Comparison of ENCODE assay signal across 17 cellular contexts in the genomic region with DNA sequence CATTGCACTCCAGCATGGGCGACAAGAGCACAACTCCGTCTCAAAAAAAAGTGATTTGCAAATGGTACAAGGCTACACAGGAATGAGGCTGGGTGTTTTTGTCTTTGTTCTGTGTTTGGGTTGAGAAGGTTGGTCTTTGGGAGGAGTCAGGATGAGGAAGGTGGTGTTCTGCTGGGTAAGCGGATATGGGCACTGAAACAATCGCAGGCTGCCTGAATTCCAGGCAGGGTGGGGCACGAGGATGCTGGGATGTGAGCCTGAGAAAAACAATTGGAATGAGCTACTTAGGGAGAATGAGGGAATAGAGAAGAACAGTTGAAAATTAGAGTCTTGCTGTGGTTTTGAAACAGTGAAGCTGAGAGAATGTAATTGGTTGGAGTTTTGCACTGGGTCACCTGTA. TPM values are rescaled to one million over a fixed set of nuclear protein-coding genes. Genes with fewer than 3 reads are reported as not detected.
DNase-seq lines count a peak whose midpoint lies in the region; ATAC-seq, FAIRE-seq and TF ChIP-seq lines count a peak whose summit lies in the region.
"Had no signal": no experiment of that assay in that cellular context is flagged by ENCODE, and none has a peak within 500 bp of the region (broad histone marks: within the 10 kb centered on the region; RNA-seq: fewer than 3 reads in every experiment).

No MANE protein-coding gene starts in this region.

- BruUV-seq in MCF 10A (replicated peaks; lab: Mats Ljungman, UMichigan) (no TSS peak), mammary epithelial cell (replicated peaks; lab: Mats Ljungman, UMichigan) (no TSS peak)

- no peaks in the 10 kb centered on the region for H3K79me1 ChIP-seq in H1 (ENCODE audit: low read depth, low read length)

- no peak for FAIRE-seq in H1 (lab: Jason Lieb, UNC)
- FAIRE-seq: A204.1 had no signal

- H2AFZ ChIP-seq in mammary epithelial cell (ENCODE audit: low read depth, low read length) (no peak overlapping the region), H1 (ENCODE audit: low read length) (no peak overlapping the region), osteoblast (ENCODE audit: low read length) (no peak overlapping the region)
- H2AFZ ChIP-seq: PC-9 had no signal

- POLR2A ChIA-PET in MCF 10A (lab: Yijun Ruan, JAX) (interaction anchor here (1.4 to 5.8 kb wide), 2 partner anchors 8 to 53 kb away, joined by 3 to 27 read pairs; no protein-coding TSS in a partner anchor), H1 (lab: Charles Lee; ENCODE audit: partially characterized antibody) (interaction anchor here (0.7 to 1.7 kb wide), 4 partner anchors 10 to 37 kb away, joined by 3 to 5 read pairs (median 4); no protein-coding TSS in a partner anchor)

- 67% methylated on average over 3 of the region's 5 CpGs for WGBS in mammary epithelial cell (ENCODE audit: low coverage, missing lambda C conversion rate)
- WGBS in H1 (ENCODE audit: extremely low coverage in 1 of 2, insufficient coverage in 1 of 2, insufficient read length in 1 of 2, insufficient replicate concordance in 2 of 2, low coverage in 1 of 2, low lambda C conversion rate in 2 of 2, missing lambda C conversion rate in 1 of 2), 2 experiments = 85% methylated on average over 5 of the region's 5 CpGs; no CpG with 5 or more reads in 1 of the 2 experiments

- no peak overlapping the region for H3K23ac ChIP-seq in H1 (ENCODE audit: insufficient read length)

- no peaks in the 10 kb centered on the region for H3K9me3 ChIP-seq in mammary epithelial cell (replicated peaks; ENCODE audit: insufficient read depth, low read length)
- no peaks in the 10 kb centered on the region for H3K9me3 ChIP-seq in H1 (ENCODE audit: insufficient read depth in 2 of 2, low read depth in 1 of 2, low read length in 1 of 2)
- H3K9me3 ChIP-seq in osteoblast (ENCODE audit: low read depth, low read length) = no peaks in the 10 kb centered on the region
- H3K9me3 ChIP-seq in upper lobe of right lung = no peaks in the 10 kb centered on the region
- H3K9me3 ChIP-seq: psoas muscle had no signal

- peaks cover 83% of the 10 kb centered on the region for H3K36me3 Mint-ChIP-seq in MCF 10A (ENCODE audit: insufficient read depth, unreplicated experiment)

- ATAC-seq in upper lobe of right lung (peak; percentile 48), GM21576 (IDR thresholded peaks at IDR 0.05; ENCODE audit: unreplicated experiment) (no peak)
- ATAC-seq: activated CD8-positive, alpha-beta T cell treated with anti-CD3 and anti-CD28 coated beads for 36 hours; left colon had no signal

- no peak overlapping the region for H2BK15ac ChIP-seq in H1 (ENCODE audit: low read length)

- no peak overlapping the region for H3K18ac ChIP-seq in H1 (ENCODE audit: extremely low read depth, low read length)

- CTCF ChIA-PET in MCF 10A (lab: Yijun Ruan, JAX) (interaction anchor here (0.5 kb wide), 1 partner anchor 399 kb away, joined by 3 read pairs; no protein-coding TSS in a partner anchor), mammary epithelial cell (lab: Charles Lee; ENCODE audit: low non-redundant PET) (no interaction called here), H1 (lab: Charles Lee; ENCODE audit: partially characterized antibody) (interaction anchor here (0.7 to 15.5 kb wide), 9 partner anchors 11 to 116 kb away, joined by 3 to 205 read pairs (median 4); no protein-coding TSS in a partner anchor)

- H3K4me1 ChIP-seq in mammary epithelial cell (ENCODE audit: insufficient read depth, low read length) = peaks cover 6% of the 10 kb centered on the region
- H3K4me1 ChIP-seq in H1 (replicated peaks in 1 of 4; ENCODE audit: control insufficient read depth in 3 of 4, insufficient read depth in 4 of 4, low read length in 3 of 4) = no peaks in the 10 kb centered on the region
- peaks cover 15% of the 10 kb centered on the region for H3K4me1 ChIP-seq in osteoblast (ENCODE audit: insufficient read depth, low read length)
- H3K4me1 ChIP-seq in upper lobe of right lung = peaks cover 42% of the 10 kb centered on the region

- H3K4ac ChIP-seq in H1 (replicated peaks; ENCODE audit: insufficient read length, low read depth, low read length) = no peak overlapping the region

- in situ Hi-C loops in mammary epithelial cell (cut with MboI; ENCODE audit: low sequenced_read_pairs in 2 of 2) = no loop called here
- in situ Hi-C loops in ACHN (cut with HindIII; ENCODE audit: low pct_ligation_motif_present, low pct_unique_long_range_greater_than_20kb, low sequenced_read_pairs) = no loop called here

- TF ChIP-seq POLR2A in H1 (IDR thresholded peaks at IDR 0.05; ENCODE audit: control extremely low read depth in 1 of 2, low read depth in 2 of 2, low read length in 2 of 2) = no peak

- no peak overlapping the region for H2BK12ac ChIP-seq in H1 (ENCODE audit: low read depth, low read length)

- no peaks in the 10 kb centered on the region for H3K27me3 Mint-ChIP-seq in MCF 10A (ENCODE audit: insufficient read depth, unreplicated experiment)
- H3K27me3 Mint-ChIP-seq: activated CD8-positive, alpha-beta T cell treated with anti-CD3 and anti-CD28 coated beads for 36 hours had no signal

- H3K23me2 ChIP-seq in H1 (ENCODE audit: low read depth, low read length) = no peaks in the 10 kb centered on the region

- no peak overlapping the region for H2BK120ac ChIP-seq in H1 (replicated peaks; ENCODE audit: low read depth, low read length)

- no peak overlapping the region for H3K4me3 Mint-ChIP-seq in MCF 10A (ENCODE audit: unreplicated experiment)
- H3K4me3 Mint-ChIP-seq: activated CD8-positive, alpha-beta T cell treated with anti-CD3 and anti-CD28 coated beads for 36 hours had no signal

- TF ChIP-seq EP300 in H1 (IDR thresholded peaks at IDR 0.05; ENCODE audit: borderline replicate concordance in 1 of 2, low read depth in 2 of 2, low read length in 2 of 2) = no peak

- H3K27ac ChIP-seq in mammary epithelial cell (ENCODE audit: insufficient read depth, low read depth, low read length) (no peak overlapping the region), H1 (ENCODE audit: low read depth, low read length) (no peak overlapping the region), osteoblast (ENCODE audit: low read depth, low read length) (peak overlapping the region; percentile 89), upper lobe of right lung (peak overlapping the region; percentile 80)
- H3K27ac ChIP-seq: PC-9, psoas muscle had no signal

- H3K36me3 ChIP-seq in mammary epithelial cell (ENCODE audit: insufficient read depth, low read length) = peaks cover 10% of the 10 kb centered on the region
- H3K36me3 ChIP-seq in H1 (ENCODE audit: control insufficient read depth in 2 of 4, insufficient read depth in 4 of 4, low read length in 3 of 4) = no peaks in the 10 kb centered on the region
- H3K36me3 ChIP-seq in osteoblast (ENCODE audit: insufficient read depth, low read length) = peaks cover 65% of the 10 kb centered on the region
- H3K36me3 ChIP-seq in upper lobe of right lung = peaks cover 21% of the 10 kb centered on the region

- H3K27ac Mint-ChIP-seq in MCF 10A (ENCODE audit: low read depth, unreplicated experiment) = peak overlapping the region; percentile 73
- H3K27ac Mint-ChIP-seq: activated CD8-positive, alpha-beta T cell treated with anti-CD3 and anti-CD28 coated beads for 36 hours had no signal

- H4K5ac ChIP-seq in H1 (ENCODE audit: insufficient read length, low read depth, low read length) = no peak overlapping the region

- no peak overlapping the region for H3K4me2 ChIP-seq in mammary epithelial cell (ENCODE audit: insufficient read depth, low read depth, low read length)
- no peak overlapping the region for H3K4me2 ChIP-seq in H1 (ENCODE audit: insufficient read depth in 1 of 2, low read depth in 2 of 2, low read length in 2 of 2)
- no peak overlapping the region for H3K4me2 ChIP-seq in osteoblast (ENCODE audit: insufficient read depth, low read length)
- H3K4me2 ChIP-seq: PC-9 had no signal

- H2BK5ac ChIP-seq in H1 (ENCODE audit: low read depth, low read length) = no peak overlapping the region

- H4K91ac ChIP-seq in H1 (replicated peaks; ENCODE audit: insufficient read length, low read length) = peak overlapping the region; percentile 38

- peaks cover 73% of the 10 kb centered on the region for H3K79me2 ChIP-seq in mammary epithelial cell (ENCODE audit: insufficient read depth, low read length)
- H3K79me2 ChIP-seq in H1 (ENCODE audit: control insufficient read depth in 1 of 2, insufficient read depth in 2 of 2, low read length in 2 of 2) = no peaks in the 10 kb centered on the region
- H3K79me2 ChIP-seq in osteoblast (ENCODE audit: insufficient read depth, low read length) = peaks cover 93% of the 10 kb centered on the region

- dilution Hi-C loops in mammary epithelial cell (cut with HindIII; ENCODE audit: low sequenced_read_pairs) = no loop called here

- H2AK5ac ChIP-seq in H1 (ENCODE audit: low read depth, low read length) = no peak overlapping the region

- no peak overlapping the region for H3K9ac ChIP-seq in mammary epithelial cell (ENCODE audit: insufficient read depth, low read length)
- no peak overlapping the region for H3K9ac ChIP-seq in H1 (replicated peaks in 1 of 4; ENCODE audit: extremely low read depth in 1 of 4, low read depth in 3 of 4, low read length in 3 of 4)

- no peak for TF ChIP-seq RAD21 in H1 (IDR thresholded peaks at IDR 0.05 in 1 of 2, conservative IDR thresholded peaks at IDR 0.05 in 1 of 2; ENCODE audit: low read depth in 2 of 2, low read length in 2 of 2)

- peaks cover 22% of the 10 kb centered on the region for H3K4me1 Mint-ChIP-seq in MCF 10A (ENCODE audit: insufficient read depth, unreplicated experiment)

- H4K20me1 ChIP-seq in mammary epithelial cell (ENCODE audit: insufficient read depth, low read length) = no peaks in the 10 kb centered on the region
- no peaks in the 10 kb centered on the region for H4K20me1 ChIP-seq in H1 (replicated peaks in 1 of 2; ENCODE audit: control insufficient read depth in 1 of 2, insufficient read depth in 2 of 2, low read length in 2 of 2)
- H4K20me1 ChIP-seq in osteoblast (ENCODE audit: insufficient read depth, low read length) = no peaks in the 10 kb centered on the region

- no peak overlapping the region for H2BK20ac ChIP-seq in H1 (ENCODE audit: low read length)

- intact Hi-C loops in MCF 10A (cut with micrococcal nuclease) (no loop called here), mammary epithelial cell (cut with micrococcal nuclease) (no loop called here), upper lobe of right lung (cut with DNase I) (no loop called here)

- H3K14ac ChIP-seq in H1 (ENCODE audit: insufficient read length) = no peak overlapping the region

- no peak for TF ChIP-seq CTCF in MCF 10A (IDR thresholded peaks at IDR 0.05; ENCODE audit: unreplicated experiment)
- TF ChIP-seq CTCF in mammary epithelial cell (conservative IDR thresholded peaks at IDR 0.05 in 1 of 2, IDR thresholded peaks at IDR 0.05 in 1 of 2; ENCODE audit: extremely low read depth in 1 of 2, insufficient read depth in 1 of 2, low read depth in 1 of 2, low read length in 2 of 2) = no peak
- TF ChIP-seq CTCF in H1 (IDR thresholded peaks at IDR 0.05; ENCODE audit: control extremely low read depth in 1 of 3, insufficient read depth in 1 of 3, low read depth in 1 of 3, low read length in 3 of 3) = no peak
- no peak for TF ChIP-seq CTCF in osteoblast (IDR thresholded peaks at IDR 0.05; ENCODE audit: extremely low read depth, low read depth, low read length)
- no peak for TF ChIP-seq CTCF in upper lobe of right lung (IDR thresholded peaks at IDR 0.05)

- H3K27me3 ChIP-seq in mammary epithelial cell (ENCODE audit: insufficient read depth, low read length) (no peaks in the 10 kb centered on the region), H1 (replicated peaks in 1 of 4; ENCODE audit: control insufficient read depth in 3 of 4, extremely low read depth in 1 of 4, insufficient read depth in 3 of 4, low read length in 3 of 4) (no peaks in the 10 kb centered on the region), osteoblast (ENCODE audit: insufficient read depth, low read length) (no peaks in the 10 kb centered on the region), upper lobe of right lung (no peaks in the 10 kb centered on the region)

- no peaks in the 10 kb centered on the region for H3K9me3 Mint-ChIP-seq in MCF 10A (ENCODE audit: unreplicated experiment)
- H3K9me3 Mint-ChIP-seq: activated CD8-positive, alpha-beta T cell treated with anti-CD3 and anti-CD28 coated beads for 36 hours had no signal

- H3K4me3 ChIP-seq in mammary epithelial cell (replicated peaks in 1 of 3; ENCODE audit: insufficient read depth in 1 of 3, low read depth in 2 of 3, low read length in 3 of 3) = no peak overlapping the region
- H3K4me3 ChIP-seq in H1 (ENCODE audit: extremely low read depth in 1 of 4, insufficient read depth in 2 of 4, low read depth in 3 of 4, low read length in 4 of 4) = no peak overlapping the region
- no peak overlapping the region for H3K4me3 ChIP-seq in osteoblast (ENCODE audit: insufficient read depth, low read length)
- no peak overlapping the region for H3K4me3 ChIP-seq in upper lobe of right lung
- H3K4me3 ChIP-seq: PC-9, psoas muscle had no signal

- H3K56ac ChIP-seq in H1 (replicated peaks; ENCODE audit: insufficient read length, low read depth, low read length) = no peak overlapping the region

- DNase-seq in MCF 10A (ENCODE audit: unreplicated experiment) = no peak
- no peak for DNase-seq in mammary epithelial cell
- no peak for DNase-seq in H1 (ENCODE audit: low read depth in 1 of 2, low spot score in 2 of 2)
- DNase-seq in osteoblast (ENCODE audit: insufficient read length, low spot score, missing footprints) = no peak
- DNase-seq in upper lobe of right lung = no peak
- DNase-seq in ACHN = no peak
- DNase-seq in NCI-H146 (lab: John Stamatoyannopoulos, UW) = no peak
- DNase-seq: activated CD8-positive, alpha-beta T cell treated with anti-CD3 and anti-CD28 coated beads for 36 hours; amniotic stem cell; HCEC 1CT; left colon; NCI-H2029; NCI-H524 treated with DMSO at 0.1 percent for 48 hours; PC-9; psoas muscle had no signal

- H4K8ac ChIP-seq in H1 (ENCODE audit: extremely low read depth, insufficient read depth, low read length) = no peak overlapping the region

RNA-seq across cellular contexts. Expression of a gene that starts 51.6 kb away (rescaled TPM):
- total RNA-seq in MCF 10A (2022) (168 and 186 TPM in 2 replicates), mammary epithelial cell (100 to 1,000 TPM in 1 of 2 donors, 10 to 100 TPM in 1; 64.7 to 110 TPM), osteoblast (181 and 196 TPM in 2 replicates), upper lobe of right lung (118 TPM)
- polyA plus RNA-seq in mammary epithelial cell (33.8 TPM), H1 (2011; rRNA removed) (3.8 and 4.4 TPM in 2 replicates)
- 57.1 TPM for polyA minus RNA-seq in mammary epithelial cell
- total RNA-seq in H1 (2021; fragmentation: NEBNext Ultra II Directional; extraction: Animal tissue kit (Norgen Biotek cat#: 25700)) = 9.8 and 10.5 TPM in 2 replicates
- polyA plus RNA-seq in H1 (2011; cell fraction: cytosol; rRNA removed) = 3.2 TPM
- 6.4 TPM for polyA plus RNA-seq in H1 (2011; cell fraction: nucleus; rRNA removed)
- polyA plus RNA-seq in H1 (2012, experiment 1 of 2) = 3.5 to 5.7 TPM (median 4.0 TPM) in 4 replicates
- polyA plus RNA-seq in H1 (2012, experiment 2 of 2) = 0.17 TPM
- 7.7 TPM for polyA plus RNA-seq in H1 (2013, experiment 1 of 2)
- polyA plus RNA-seq in H1 (2013, experiment 2 of 2) = 7.0 TPM
- 14.2 and 20.9 TPM in 2 replicates for polyA minus RNA-seq in H1 (2011; rRNA and poly(A)+ RNA removed)
- 9.7 TPM for polyA minus RNA-seq in H1 (2011; cell fraction: cytosol; rRNA and poly(A)+ RNA removed)
- 25.4 TPM for polyA minus RNA-seq in H1 (2011; cell fraction: nucleus; rRNA and poly(A)+ RNA removed)

Comparison
In these comparisons a context has a peak if more than half of its experiments do, and no peak if none do; other contexts are left out.
1. H3K27ac ChIP-seq: peak in osteoblast (single experiment) and upper lobe of right lung (single experiment); none in mammary epithelial cell (single experiment) and H1 (single experiment).